Comparison of ENCODE assay signal across 10 cellular contexts in the genomic region with DNA sequence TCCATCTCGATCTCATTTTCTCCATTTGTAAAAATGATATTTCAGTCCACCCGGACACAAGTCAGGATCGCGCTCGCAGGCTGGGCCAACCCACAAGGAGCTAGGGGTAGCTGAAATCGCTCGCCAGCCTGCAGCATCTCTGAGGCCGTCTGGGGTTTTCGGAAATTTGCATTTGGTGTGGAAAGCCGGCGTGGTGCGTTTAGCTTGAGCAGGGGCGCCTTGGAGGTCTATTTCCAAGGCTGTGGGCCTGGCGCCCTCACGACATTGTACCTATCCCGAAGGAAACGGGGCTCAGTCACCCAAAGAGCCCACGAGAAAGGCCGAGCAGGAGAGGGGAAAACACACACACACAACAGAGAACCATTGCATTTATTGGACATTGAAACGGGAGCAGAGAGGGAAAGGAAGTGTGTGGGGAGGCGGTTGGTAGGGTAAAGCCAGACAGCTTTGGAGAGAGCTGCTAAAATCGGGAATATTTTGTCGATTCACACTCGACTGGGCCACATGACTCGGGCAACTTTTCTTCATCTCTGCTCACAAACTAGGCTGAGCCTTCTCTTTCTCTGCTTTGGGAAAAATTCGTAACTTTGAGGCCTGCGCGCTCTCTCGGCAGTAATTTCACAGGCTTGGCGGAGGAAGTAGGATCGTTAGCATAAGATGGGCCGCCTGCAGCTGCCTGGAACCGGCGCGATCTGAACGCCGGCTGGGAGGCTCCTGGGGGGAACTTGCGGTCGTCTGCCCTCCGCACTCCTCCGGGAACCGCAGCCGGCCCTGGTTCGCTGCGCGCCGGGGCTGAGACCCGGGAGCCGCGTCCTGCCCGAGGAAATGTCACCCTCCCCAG. TPM values are rescaled to one million over a fixed set of nuclear protein-coding genes. Genes with fewer than 3 reads are reported as not detected.
DNase-seq lines count a peak whose midpoint lies in the region; ATAC-seq and TF ChIP-seq lines count a peak whose summit lies in the region.
"Had no signal": no experiment of that assay in that cellular context is flagged by ENCODE, and none has a peak within 500 bp of the region (broad histone marks: within the 10 kb centered on the region; RNA-seq: fewer than 3 reads in every experiment).

No MANE protein-coding gene starts in this region.

- intact Hi-C loops in CD8-positive, alpha-beta T cell (cut with DNase I, micrococcal nuclease) = loop anchor here (5.0 to 10.0 kb wide), 8 partner anchors 51 to 1636 kb away; a partner anchor contains a TSS

- peaks cover 3% of the 10 kb centered on the region for H3K9me3 Mint-ChIP-seq in CD8-positive, alpha-beta T cell
- H3K9me3 Mint-ChIP-seq in neural progenitor cell = peaks cover 11% of the 10 kb centered on the region
- H3K9me3 Mint-ChIP-seq: activated naive CD4-positive, alpha-beta T cell treated with anti-CD3 and anti-CD28 coated beads, Interleukin-2, amount 50 U/mL, for 72 hours had no signal

- H3K79me2 ChIP-seq in neural progenitor cell (ENCODE audit: low read depth) = no peaks in the 10 kb centered on the region

- H3F3A ChIP-seq in neural progenitor cell (ENCODE audit: low read depth) = peaks cover 3% of the 10 kb centered on the region

- no peak overlapping the region for H3K9ac ChIP-seq in neural progenitor cell

- TF ChIP-seq CTCF in CD8-positive, alpha-beta T cell (IDR thresholded peaks at IDR 0.05) = no peak
- no peak for TF ChIP-seq CTCF in neural progenitor cell (IDR thresholded peaks at IDR 0.05)

- peak overlapping the region; percentile 69 for H3K4me2 ChIP-seq in neural progenitor cell

- no peak overlapping the region for H3K4me3 ChIP-seq in CD8-positive, alpha-beta T cell (ENCODE audit: low read depth, low read length)
- H3K4me3 ChIP-seq in MG63 = peak overlapping the region; percentile 52
- H3K4me3 ChIP-seq in neural progenitor cell = no peak overlapping the region

- no peak overlapping the region for H3K27ac ChIP-seq in CD8-positive, alpha-beta T cell (ENCODE audit: low read depth, low read length)
- H3K27ac ChIP-seq in neural progenitor cell = no peak overlapping the region

- ATAC-seq in CD8-positive, alpha-beta T cell = no peak
- ATAC-seq in HG03097 (IDR thresholded peaks at IDR 0.05; ENCODE audit: low FRiP score, unreplicated experiment) (no peak), GM21423 (IDR thresholded peaks at IDR 0.05; ENCODE audit: unreplicated experiment) (no peak)

- CTCF ChIA-PET in CD8-positive, alpha-beta T cell (lab: Charles Lee) = interaction anchor here (0.6 to 7.0 kb wide), 14 partner anchors 10 to 1020 kb away, joined by 3 to 125 read pairs (median 14); no protein-coding TSS in a partner anchor

- H3K4me1 ChIP-seq in CD8-positive, alpha-beta T cell (ENCODE audit: insufficient read depth, low read length) = peaks cover 32% of the 10 kb centered on the region
- H3K4me1 ChIP-seq in neural progenitor cell = peaks cover 3% of the 10 kb centered on the region

- H3K36me3 ChIP-seq in CD8-positive, alpha-beta T cell (ENCODE audit: insufficient read depth, low read length) = no peaks in the 10 kb centered on the region
- H3K36me3 ChIP-seq in MG63 = no peaks in the 10 kb centered on the region
- H3K36me3 ChIP-seq in neural progenitor cell = no peaks in the 10 kb centered on the region

- H3K27me3 Mint-ChIP-seq in CD8-positive, alpha-beta T cell (ENCODE audit: low read depth) = peaks cover 75% of the 10 kb centered on the region
- peaks cover 90% of the 10 kb centered on the region for H3K27me3 Mint-ChIP-seq in neural progenitor cell (ENCODE audit: insufficient read depth, low read depth)

- peak overlapping the region; percentile 26 for H3K4me3 Mint-ChIP-seq in CD8-positive, alpha-beta T cell
- H3K4me3 Mint-ChIP-seq in neural progenitor cell = peak overlapping the region; percentile 79

- POLR2A ChIA-PET in CD8-positive, alpha-beta T cell (lab: Charles Lee) = no interaction called here

- no peaks in the 10 kb centered on the region for H3K36me3 Mint-ChIP-seq in CD8-positive, alpha-beta T cell
- no peaks in the 10 kb centered on the region for H3K36me3 Mint-ChIP-seq in neural progenitor cell

- no peak overlapping the region for H3K27ac Mint-ChIP-seq in CD8-positive, alpha-beta T cell
- no peak overlapping the region for H3K27ac Mint-ChIP-seq in neural progenitor cell

- no peaks in the 10 kb centered on the region for H3K9me3 ChIP-seq in CD8-positive, alpha-beta T cell (ENCODE audit: low read length)
- no peaks in the 10 kb centered on the region for H3K9me3 ChIP-seq in MG63
- no peaks in the 10 kb centered on the region for H3K9me3 ChIP-seq in neural progenitor cell (ENCODE audit: low read depth)

- H3K27me3 ChIP-seq in CD8-positive, alpha-beta T cell (ENCODE audit: insufficient read depth, low read length) = peaks cover 74% of the 10 kb centered on the region
- H3K27me3 ChIP-seq in MG63 (no peaks in the 10 kb centered on the region), neural progenitor cell (peaks cover 100% of the 10 kb centered on the region)

- no peak for DNase-seq in CD8-positive, alpha-beta T cell
- peak; percentile 44 for DNase-seq in MG63
- peak; percentile 60 for DNase-seq in dermis blood vessel endothelial cell
- DNase-seq in neural progenitor cell (ENCODE audit: low spot score) = peak; percentile 68
- DNase-seq in NCI-H1092 (lab: John Stamatoyannopoulos, UW) = no peak
- DNase-seq in effector CD8-positive, alpha-beta T cell (lab: John Stamatoyannopoulos, UW) = no peak
- DNase-seq: OCI-M1 had no signal

- peaks cover 33% of the 10 kb centered on the region for H3K4me1 Mint-ChIP-seq in CD8-positive, alpha-beta T cell (ENCODE audit: low read depth)
- peaks cover 17% of the 10 kb centered on the region for H3K4me1 Mint-ChIP-seq in neural progenitor cell

- peaks cover 90% of the 10 kb centered on the region for H4K20me1 ChIP-seq in neural progenitor cell (ENCODE audit: low read depth)

- H2AFZ ChIP-seq in neural progenitor cell (replicated peaks) = no peak overlapping the region

RNA-seq across cellular contexts. Expression of a gene that starts 1.1 kb away (rescaled TPM):
- not detected for total RNA-seq in CD8-positive, alpha-beta T cell
- total RNA-seq in MG63 (2014; rRNA removed; shearing (Covaris generic); ENCODE audit: low replicate concordance) = 13.4 and 15.5 TPM in 2 replicates
- total RNA-seq in dermis blood vessel endothelial cell (30.3 and 33.0 TPM in 2 replicates), neural progenitor cell (ENCODE audit: low replicate concordance) (not detected in 2 replicates)
- total RNA-seq: activated naive CD4-positive, alpha-beta T cell treated with anti-CD3 and anti-CD28 coated beads, Interleukin-2, amount 50 U/mL, for 72 hours had no signal

RNA-seq across cellular contexts. Expression of a gene that starts 5.9 kb away (rescaled TPM):
- not detected for total RNA-seq in CD8-positive, alpha-beta T cell
- 0.16 and 2.3 TPM in 2 replicates for total RNA-seq in MG63 (2014; rRNA removed; shearing (Covaris generic); ENCODE audit: low replicate concordance)
- 24.5 and 28.4 TPM in 2 replicates for total RNA-seq in dermis blood vessel endothelial cell
- not detected in 2 replicates for total RNA-seq in neural progenitor cell (ENCODE audit: low replicate concordance)
- total RNA-seq: activated naive CD4-positive, alpha-beta T cell treated with anti-CD3 and anti-CD28 coated beads, Interleukin-2, amount 50 U/mL, for 72 hours had no signal

RNA-seq across cellular contexts. Expression of a gene that starts 11.8 kb away (rescaled TPM):
- total RNA-seq in CD8-positive, alpha-beta T cell = not detected
- total RNA-seq in MG63 (2014; rRNA removed; shearing (Covaris generic); ENCODE audit: low replicate concordance) = 3.8 and 4.8 TPM in 2 replicates
- 7.7 and 15.2 TPM in 2 replicates for total RNA-seq in dermis blood vessel endothelial cell
- not detected in 2 replicates for total RNA-seq in neural progenitor cell (ENCODE audit: low replicate concordance)
- total RNA-seq: activated naive CD4-positive, alpha-beta T cell treated with anti-CD3 and anti-CD28 coated beads, Interleukin-2, amount 50 U/mL, for 72 hours had no signal

RNA-seq across cellular contexts. Expression of a gene that starts 21.3 kb away (rescaled TPM):
- not detected for total RNA-seq in CD8-positive, alpha-beta T cell
- 3.6 and 9.7 TPM in 2 replicates for total RNA-seq in MG63 (2014; rRNA removed; shearing (Covaris generic); ENCODE audit: low replicate concordance)
- 0.17 TPM in 1 of 2 replicates, not detected in the other for total RNA-seq in dermis blood vessel endothelial cell
- not detected in 2 replicates for total RNA-seq in neural progenitor cell (ENCODE audit: low replicate concordance)
- total RNA-seq: activated naive CD4-positive, alpha-beta T cell treated with anti-CD3 and anti-CD28 coated beads, Interleukin-2, amount 50 U/mL, for 72 hours had no signal

RNA-seq across cellular contexts. Expression of a gene that starts 23.0 kb away (rescaled TPM):
- not detected for total RNA-seq in CD8-positive, alpha-beta T cell
- total RNA-seq in MG63 (2014; rRNA removed; shearing (Covaris generic); ENCODE audit: low replicate concordance) = 0.26 TPM in 1 of 2 replicates, not detected in the other
- 6.1 and 8.8 TPM in 2 replicates for total RNA-seq in dermis blood vessel endothelial cell
- not detected in 2 replicates for total RNA-seq in neural progenitor cell (ENCODE audit: low replicate concordance)
- total RNA-seq: activated naive CD4-positive, alpha-beta T cell treated with anti-CD3 and anti-CD28 coated beads, Interleukin-2, amount 50 U/mL, for 72 hours had no signal

Comparison
In these comparisons a context has a peak if more than half of its experiments do, and no peak if none do; other contexts are left out.
1. DNase-seq: peak in MG63 (single experiment), dermis blood vessel endothelial cell (single experiment) and neural progenitor cell (single experiment); none in CD8-positive, alpha-beta T cell (0 of 7), NCI-H1092 (single experiment) and effector CD8-positive, alpha-beta T cell (single experiment).
2. RNA of a gene that starts 1.1 kb away (total RNA-seq): 30.3 to 33.0 TPM in dermis blood vessel endothelial cell and 13.4 to 15.5 TPM in MG63; not detected in CD8-positive, alpha-beta T cell and not detected in neural progenitor cell; every median in the first group is over 10 times any median in the second.